ENCODE assay signal across 24 cellular contexts in the genomic region with DNA sequence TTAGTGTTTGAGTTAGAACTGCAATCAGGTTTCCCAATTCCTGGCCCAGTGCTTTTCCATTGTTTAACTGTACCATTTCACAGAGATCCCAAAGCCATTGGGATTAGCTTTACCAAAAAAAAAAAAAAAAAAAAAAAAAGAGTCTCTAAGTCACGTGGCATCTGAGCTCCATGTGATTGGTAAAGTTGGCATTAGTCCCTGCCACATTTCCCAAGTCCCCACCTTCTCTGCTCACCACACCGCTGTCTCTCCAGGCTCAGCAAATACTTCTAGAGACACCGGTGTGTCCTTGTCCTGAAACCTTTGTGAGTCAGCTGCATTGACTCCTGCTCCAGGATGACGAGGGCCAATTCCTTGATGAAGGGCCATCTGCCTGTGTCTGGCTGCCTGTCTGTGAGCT.
"Had no signal": no experiment of that assay in that cellular context is flagged by ENCODE, and none has a peak within 500 bp of the region (broad histone marks: within the 10 kb centered on the region; RNA-seq: fewer than 3 reads in every experiment).

No MANE protein-coding gene starts in this region.

- H3K27ac ChIP-seq: coronary artery, esophagus muscularis mucosa had no signal

- H3K4me1 ChIP-seq: esophagus muscularis mucosa had no signal

- H3K9me3 Mint-ChIP-seq: activated CD4-positive, alpha-beta memory T cell treated with anti-CD3 and anti-CD28 coated beads, Interleukin-2, amount 10 ng/mL, durations not matched to agents 7 days and 5 days; activated T-cell treated with anti-CD3 and anti-CD28 coated beads, Interleukin-2, amount 50 U/mL, for 24 hours; WTC11 had no signal

- H3K4me1 Mint-ChIP-seq: activated CD4-positive, alpha-beta memory T cell treated with anti-CD3 and anti-CD28 coated beads, Interleukin-2, amount 10 ng/mL, durations not matched to agents 7 days and 5 days; memory B cell; naive thymus-derived CD8-positive, alpha-beta T cell; T-helper 17 cell had no signal

- H3K36me3 ChIP-seq: esophagus muscularis mucosa had no signal

- DNase-seq: activated CD4-positive, alpha-beta memory T cell treated with anti-CD3 and anti-CD28 coated beads, Interleukin-2, amount 10 ng/mL, durations not matched to agents 7 days and 5 days; activated CD4-positive, alpha-beta T cell treated with anti-CD3 and anti-CD28 coated beads for 4 hours; activated gamma-delta T cell treated with Interleukin-2 at 50 U/mL for 16 hours; activated T-cell treated with anti-CD3 and anti-CD28 coated beads, Interleukin-2, amount 50 U/mL, for 24 hours; amniotic stem cell; central memory CD4-positive, alpha-beta T cell; hypothalamus; kidney glomerular epithelial cell; left ventricle myocardium superior; mucosa of descending colon; naive thymus-derived CD8-positive, alpha-beta T cell; nucleus accumbens; posterior cingulate gyrus; retina; stimulated activated CD4-positive, alpha-beta T cell treated with anti-CD3 and anti-CD28 coated beads, Interleukin-2, amount 100 ng/mL, for 48 hours; stimulated activated naive CD4-positive, alpha-beta T cell; T-helper 17 cell; trophoblast cell had no signal

- H3K4me3 ChIP-seq: coronary artery, esophagus muscularis mucosa, mucosa of descending colon had no signal

- H3K4me3 Mint-ChIP-seq: activated CD4-positive, alpha-beta memory T cell treated with anti-CD3 and anti-CD28 coated beads, Interleukin-2, amount 10 ng/mL, durations not matched to agents 7 days and 5 days; activated naive CD8-positive, alpha-beta T cell; activated T-cell treated with anti-CD3 and anti-CD28 coated beads, Interleukin-2, amount 50 U/mL, for 24 hours; brain; memory B cell; naive thymus-derived CD8-positive, alpha-beta T cell; T-helper 17 cell; WTC11 had no signal

- H3K9me3 ChIP-seq: mucosa of descending colon had no signal

- H3K27ac Mint-ChIP-seq: activated CD4-positive, alpha-beta memory T cell treated with anti-CD3 and anti-CD28 coated beads, Interleukin-2, amount 10 ng/mL, durations not matched to agents 7 days and 5 days; activated naive CD8-positive, alpha-beta T cell; activated T-cell treated with anti-CD3 and anti-CD28 coated beads, Interleukin-2, amount 50 U/mL, for 24 hours; memory B cell; naive thymus-derived CD8-positive, alpha-beta T cell; T-helper 17 cell; WTC11 had no signal

- H3K36me3 Mint-ChIP-seq: activated naive CD8-positive, alpha-beta T cell; brain; memory B cell; naive thymus-derived CD8-positive, alpha-beta T cell; WTC11 had no signal

- H3K27me3 Mint-ChIP-seq: activated CD4-positive, alpha-beta memory T cell treated with anti-CD3 and anti-CD28 coated beads, Interleukin-2, amount 10 ng/mL, durations not matched to agents 7 days and 5 days; activated T-cell treated with anti-CD3 and anti-CD28 coated beads, Interleukin-2, amount 50 U/mL, for 24 hours; brain had no signal
